In genomic region chr1:210132582-210132981, GRCh38 we compare ENCODE assay signal across 1 cellular context.
TF ChIP-seq lines count a peak whose summit lies in the region.

No MANE protein-coding gene starts in this region.

TF ChIP-seq in HEK293, 187 proteins besides CTCF, POLR2A, EP300 and RAD21 (continued from another document):
- no peak for TF ChIP-seq TSHZ1 (tag by site-specific recombination; IDR thresholded peaks at IDR 0.05; ENCODE audit: borderline replicate concordance)
- TF ChIP-seq, protein P1, sequence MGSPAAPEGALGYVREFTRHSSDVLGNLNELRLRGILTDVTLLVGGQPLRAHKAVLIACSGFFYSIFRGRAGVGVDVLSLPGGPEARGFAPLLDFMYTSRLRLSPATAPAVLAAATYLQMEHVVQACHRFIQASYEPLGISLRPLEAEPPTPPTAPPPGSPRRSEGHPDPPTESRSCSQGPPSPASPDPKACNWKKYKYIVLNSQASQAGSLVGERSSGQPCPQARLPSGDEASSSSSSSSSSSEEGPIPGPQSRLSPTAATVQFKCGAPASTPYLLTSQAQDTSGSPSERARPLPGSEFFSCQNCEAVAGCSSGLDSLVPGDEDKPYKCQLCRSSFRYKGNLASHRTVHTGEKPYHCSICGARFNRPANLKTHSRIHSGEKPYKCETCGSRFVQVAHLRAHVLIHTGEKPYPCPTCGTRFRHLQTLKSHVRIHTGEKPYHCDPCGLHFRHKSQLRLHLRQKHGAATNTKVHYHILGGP (tag by site-specific recombination; IDR thresholded peaks at IDR 0.05): no peak
